ENCODE assay signal across 17 cellular contexts in genomic region chr7:22477876-22478450, GRCh38. TPM values are rescaled to one million over a fixed set of nuclear protein-coding genes. Genes with fewer than 3 reads are reported as not detected.
"Had no signal": no experiment of that assay in that cellular context is flagged by ENCODE, and none has a peak within 500 bp of the region (broad histone marks: within the 10 kb centered on the region; RNA-seq: fewer than 3 reads in every experiment).

No MANE protein-coding gene starts in this region.

- ATAC-seq: activated CD8-positive, alpha-beta T cell treated with anti-CD3 and anti-CD28 coated beads, Interleukin-2, amount 10 ng/mL, durations not matched to agents 7 days and 5 days; gastroesophageal sphincter; heart right ventricle had no signal

- DNase-seq: activated CD4-positive, alpha-beta T cell treated with anti-CD3 and anti-CD28 coated beads, Interleukin-2, amount 10 ng/mL, durations not matched to agents 24 days and 14 days; activated CD8-positive, alpha-beta T cell treated with anti-CD3 and anti-CD28 coated beads, Interleukin-2, amount 10 ng/mL, durations not matched to agents 7 days and 5 days; activated effector memory CD4-positive, alpha-beta T cell treated with anti-CD3 and anti-CD28 coated beads, Interleukin-2, amount 50 U/mL, for 16 hours; activated naive CD4-positive, alpha-beta T cell treated with anti-CD3 and anti-CD28 coated beads, Interleukin-2, amount 50 U/mL, for 16 hours; activated T-cell treated with anti-CD3 and anti-CD28 coated beads, Interleukin-2, amount 50 U/mL, for 24 hours; aorta; brain microvascular endothelial cell; colonic mucosa; heart right ventricle; kidney glomerular epithelial cell; midbrain; nephron progenitor cell; stimulated activated CD4-positive, alpha-beta T cell treated with anti-CD3 and anti-CD28 coated beads, Interleukin-2, amount 100 ng/mL, for 24 hours; transverse colon had no signal

- H3K4me1 ChIP-seq: colonic mucosa, gastroesophageal sphincter, right atrium auricular region had no signal

- H3K27ac ChIP-seq: brain microvascular endothelial cell, colonic mucosa, gastroesophageal sphincter, heart right ventricle, right atrium auricular region, transverse colon, vagina had no signal

- H3K36me3 ChIP-seq: brain microvascular endothelial cell, colonic mucosa, gastroesophageal sphincter, heart right ventricle, right atrium auricular region, transverse colon, vagina had no signal

- H3K27me3 ChIP-seq: brain microvascular endothelial cell, colonic mucosa, gastroesophageal sphincter, heart right ventricle, right atrium auricular region, transverse colon, vagina had no signal

- H3K4me3 ChIP-seq: colonic mucosa, gastroesophageal sphincter, heart right ventricle, right atrium auricular region, transverse colon, vagina had no signal

- H3K9me3 ChIP-seq: colonic mucosa, gastroesophageal sphincter, heart right ventricle, right atrium auricular region, transverse colon, vagina had no signal

RNA-seq across cellular contexts. Expression of gene STEAP1B, which starts 22.0 kb away (rescaled TPM):
- total RNA-seq: activated CD8-positive, alpha-beta T cell treated with anti-CD3 and anti-CD28 coated beads, Interleukin-2, amount 10 ng/mL, durations not matched to agents 7 days and 5 days had no signal
